1 cellular context compared by ENCODE assay signal in genomic region chr14:31950760-31951637, GRCh38.
A peak's percentile ranks its signal among the peaks of the same experiment; 100 is the strongest.
TF ChIP-seq lines count a peak whose summit lies in the region.

No MANE protein-coding gene starts in this region.

TF ChIP-seq in HEK293, 187 proteins besides CTCF, POLR2A, EP300 and RAD21 (continued from another document and continues in another):
- TF ChIP-seq ZNF114 (tag by site-specific recombination; IDR thresholded peaks at IDR 0.05): no peak
- peak; percentile 48; the same call in 1 of the 2 replicates for TF ChIP-seq WT1 (tag by site-specific recombination; IDR thresholded peaks at IDR 0.05)
- TF ChIP-seq ZNF2 (tag by site-specific recombination; IDR thresholded peaks at IDR 0.05): no peak
- TF ChIP-seq SP2 (tag by site-specific recombination; IDR thresholded peaks at IDR 0.05): no peak
- no peak for TF ChIP-seq ZNF433 (tag by site-specific recombination; IDR thresholded peaks at IDR 0.05; ENCODE audit: low read depth)
- no peak for TF ChIP-seq ZNF19 (tag by site-specific recombination; IDR thresholded peaks at IDR 0.05; ENCODE audit: low read depth)
- TF ChIP-seq ZNF202 (tag by site-specific recombination; IDR thresholded peaks at IDR 0.05; ENCODE audit: borderline replicate concordance): no peak
- TF ChIP-seq ZNF112 (tag by site-specific recombination; IDR thresholded peaks at IDR 0.05): no peak
- no peak for TF ChIP-seq ZNF214 (tag by site-specific recombination; IDR thresholded peaks at IDR 0.05; ENCODE audit: borderline replicate concordance)
- no peak for TF ChIP-seq SP3 (tag by site-specific recombination; IDR thresholded peaks at IDR 0.05)
- TF ChIP-seq KLF7 (tag by site-specific recombination; IDR thresholded peaks at IDR 0.05; ENCODE audit: borderline replicate concordance): 0 out of 2 replicates have a peak, but pooled peaks have one; percentile 42
- no peak for TF ChIP-seq ZNF248 (tag by site-specific recombination; IDR thresholded peaks at IDR 0.05)
- no peak for TF ChIP-seq ELK4 (IDR thresholded peaks at IDR 0.05; ENCODE audit: borderline replicate concordance, low read depth, low read length)
- TF ChIP-seq ZNF488 (tag by site-specific recombination; IDR thresholded peaks at IDR 0.05): no peak
- TF ChIP-seq ZNF518A (tag by site-specific recombination; conservative IDR thresholded peaks at IDR 0.05; ENCODE audit: low read depth): no peak
- TF ChIP-seq ZNF404 (tag by site-specific recombination; IDR thresholded peaks at IDR 0.05): no peak
- TF ChIP-seq ZNF747 (tag by site-specific recombination; IDR thresholded peaks at IDR 0.05): no peak
- no peak for TF ChIP-seq ZNF707 (tag by site-specific recombination; IDR thresholded peaks at IDR 0.05)
- TF ChIP-seq ZNF133 (tag by site-specific recombination; IDR thresholded peaks at IDR 0.05): no peak
- TF ChIP-seq ZNF654 (tag by site-specific recombination; IDR thresholded peaks at IDR 0.05; ENCODE audit: low read depth): no peak
- TF ChIP-seq ZNF843 (tag by site-specific recombination; IDR thresholded peaks at IDR 0.05): no peak
- no peak for TF ChIP-seq ZNF639 (tag by site-specific recombination; IDR thresholded peaks at IDR 0.05)
- 0 out of 2 replicates have a peak, but pooled peaks have one; percentile 39 for TF ChIP-seq ZNF629 (tag by site-specific recombination; IDR thresholded peaks at IDR 0.05)
- TF ChIP-seq ZNF140 (tag by site-specific recombination; IDR thresholded peaks at IDR 0.05): no peak
- no peak for TF ChIP-seq PRDM1 (tag by site-specific recombination; IDR thresholded peaks at IDR 0.05)
- no peak for TF ChIP-seq PRDM2 (tag by site-specific recombination; IDR thresholded peaks at IDR 0.05; ENCODE audit: borderline replicate concordance)
- no peak for TF ChIP-seq ZNF510 (tag by site-specific recombination; IDR thresholded peaks at IDR 0.05; ENCODE audit: insufficient replicate concordance)
- no peak for TF ChIP-seq ZNF274 (IDR thresholded peaks at IDR 0.05; ENCODE audit: low read length)
- no peak for TF ChIP-seq ZNF274 (tag by site-specific recombination; IDR thresholded peaks at IDR 0.05; ENCODE audit: borderline replicate concordance)
- no peak for TF ChIP-seq ZNF830 (tag by site-specific recombination; IDR thresholded peaks at IDR 0.05; ENCODE audit: low read depth)
- no peak for TF ChIP-seq ATF2 (tag by site-specific recombination; IDR thresholded peaks at IDR 0.05; ENCODE audit: low read depth)
- TF ChIP-seq ZNF501 (tag by site-specific recombination; IDR thresholded peaks at IDR 0.05): no peak
- no peak for TF ChIP-seq ZNF423 (tag by site-specific recombination; IDR thresholded peaks at IDR 0.05)
- peak; percentile 51 for TF ChIP-seq ZIC2 (tag by site-specific recombination; IDR thresholded peaks at IDR 0.05)
- peak; percentile 42; the same call in 1 of the 2 replicates for TF ChIP-seq KLF9 (tag by site-specific recombination; IDR thresholded peaks at IDR 0.05; ENCODE audit: low read depth)
- no peak for TF ChIP-seq HOXC10 (CRISPR knock-in tag; IDR thresholded peaks at IDR 0.05)
- no peak for TF ChIP-seq TCF7L2 (IDR thresholded peaks at IDR 0.05; ENCODE audit: borderline replicate concordance, low read depth, low read length)
- no peak for TF ChIP-seq ZNF221 (tag by site-specific recombination; IDR thresholded peaks at IDR 0.05; ENCODE audit: borderline replicate concordance)
- no peak for TF ChIP-seq ZNF837 (tag by site-specific recombination; IDR thresholded peaks at IDR 0.05)
- no peak for TF ChIP-seq ZNF121 (tag by site-specific recombination; IDR thresholded peaks at IDR 0.05)
- peak; percentile 87 for TF ChIP-seq ZNF398 (tag by site-specific recombination; IDR thresholded peaks at IDR 0.05)
- peak; percentile 79 for TF ChIP-seq ZNF335 (tag by site-specific recombination; conservative IDR thresholded peaks at IDR 0.05)
- TF ChIP-seq ZEB2 (tag by site-specific recombination; IDR thresholded peaks at IDR 0.05): peak; percentile 67
- no peak for TF ChIP-seq ZNF449 (tag by site-specific recombination; IDR thresholded peaks at IDR 0.05)
- TF ChIP-seq ZNF600 (tag by site-specific recombination; IDR thresholded peaks at IDR 0.05): peak; percentile 59; the same call in 1 of the 2 replicates
- no peak for TF ChIP-seq ZNF16 (tag by site-specific recombination; IDR thresholded peaks at IDR 0.05; ENCODE audit: low read depth)
- no peak for TF ChIP-seq ZNF544 (tag by site-specific recombination; IDR thresholded peaks at IDR 0.05)
- TF ChIP-seq SETDB1 (IDR thresholded peaks at IDR 0.05; ENCODE audit: insufficient read length, low read length): no peak
- TF ChIP-seq SCRT2 (tag by site-specific recombination; IDR thresholded peaks at IDR 0.05): no peak
